ENCODE assay signal across 9 cellular contexts in the genomic region with DNA sequence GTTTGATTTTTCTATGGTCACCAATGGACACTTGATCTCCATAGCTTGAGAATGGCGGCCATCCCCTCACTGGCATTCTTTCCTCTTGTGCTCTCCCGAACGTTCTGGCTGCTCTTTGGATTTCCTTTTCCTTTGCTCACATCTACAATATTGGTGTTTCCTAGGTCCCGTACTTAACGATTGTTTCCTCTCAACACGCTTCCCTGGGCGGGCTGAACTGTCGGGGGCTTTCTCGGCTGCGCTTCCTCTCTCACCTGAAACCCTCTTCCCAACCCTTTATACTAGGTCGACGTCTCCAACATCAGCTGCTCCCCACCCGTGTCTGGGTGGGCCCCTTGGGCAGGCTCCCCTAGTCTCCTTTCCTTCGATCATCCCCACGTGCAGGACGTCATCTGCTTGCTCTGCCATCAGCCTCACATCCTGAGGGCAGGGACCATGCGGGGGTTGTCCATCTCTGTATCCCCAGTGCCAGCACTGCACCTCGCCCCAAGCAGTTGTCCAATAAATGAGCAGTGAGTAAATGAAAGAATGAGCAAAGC. TPM values are rescaled to one million over a fixed set of nuclear protein-coding genes. Genes with fewer than 3 reads are reported as not detected.
DNase-seq lines count a peak whose midpoint lies in the region; ATAC-seq and TF ChIP-seq lines count a peak whose summit lies in the region.
"Had no signal": no experiment of that assay in that cellular context is flagged by ENCODE, and none has a peak within 500 bp of the region (broad histone marks: within the 10 kb centered on the region; RNA-seq: fewer than 3 reads in every experiment).

No MANE protein-coding gene starts in this region.

- WGBS in hepatocyte (ENCODE audit: low lambda C conversion rate, missing lambda C conversion rate) = 77% methylated on average over 18 of the region's 18 CpGs

- peak overlapping the region; percentile 98 for H2AFZ ChIP-seq in hepatocyte

- peak overlapping the region; percentile 92 for H3K27ac Mint-ChIP-seq in activated CD4-positive, alpha-beta T cell treated with anti-CD3 and anti-CD28 coated beads, Interleukin-2, amount 10 ng/mL, durations not matched to agents 7 days and 5 days
- peak overlapping the region; percentile 85 to 89 for H3K27ac Mint-ChIP-seq in stimulated activated naive CD8-positive, alpha-beta T cell treated with anti-CD3 and anti-CD28 coated beads, Interleukin-15, amount 100 ng/mL, for 72 hours

- no peaks in the 10 kb centered on the region for H3K36me3 ChIP-seq in hepatocyte (replicated peaks; ENCODE audit: insufficient read depth, low read depth)

- H3K4me3 Mint-ChIP-seq in activated CD4-positive, alpha-beta T cell treated with anti-CD3 and anti-CD28 coated beads, Interleukin-2, amount 10 ng/mL, durations not matched to agents 7 days and 5 days = peak overlapping the region; percentile 82
- peak overlapping the region; percentile 89 to 90 for H3K4me3 Mint-ChIP-seq in stimulated activated naive CD8-positive, alpha-beta T cell treated with anti-CD3 and anti-CD28 coated beads, Interleukin-15, amount 100 ng/mL, for 72 hours

- no peak for TF ChIP-seq POLR2A in erythroblast (IDR thresholded peaks at IDR 0.05; ENCODE audit: low read length)

- ATAC-seq in stimulated activated naive CD8-positive, alpha-beta T cell treated with anti-CD3 and anti-CD28 coated beads, Interleukin-15, amount 100 ng/mL, for 72 hours = peak; percentile 62
- ATAC-seq in GM21390 (IDR thresholded peaks at IDR 0.05; ENCODE audit: unreplicated experiment) = no peak

- H3K27ac ChIP-seq in hepatocyte = peak overlapping the region; percentile 95

- peaks cover 9% of the 10 kb centered on the region for H3K27me3 Mint-ChIP-seq in activated CD4-positive, alpha-beta T cell treated with anti-CD3 and anti-CD28 coated beads, Interleukin-2, amount 10 ng/mL, durations not matched to agents 7 days and 5 days
- peaks cover 7% of the 10 kb centered on the region for H3K27me3 Mint-ChIP-seq in stimulated activated naive CD8-positive, alpha-beta T cell treated with anti-CD3 and anti-CD28 coated beads, Interleukin-15, amount 100 ng/mL, for 72 hours

- H3K4me3 ChIP-seq in WI38 (ENCODE audit: low read depth, low read length) (peak overlapping the region; percentile 96), hepatocyte (peak overlapping the region; percentile 86)

- POLR2A ChIA-PET in activated CD4-positive, alpha-beta T cell treated with anti-CD3 and anti-CD28 coated beads, Interleukin-2, amount 10 ng/mL, durations not matched to agents 7 days and 5 days (lab: Charles Lee) = no interaction called here

- TF ChIP-seq CTCF in WI38 (IDR thresholded peaks at IDR 0.05; ENCODE audit: low read depth, low read length) = no peak
- TF ChIP-seq CTCF in hepatocyte (IDR thresholded peaks at IDR 0.05; ENCODE audit: poor library complexity) = no peak

- DNase-seq in activated CD4-positive, alpha-beta T cell treated with anti-CD3 and anti-CD28 coated beads, Interleukin-2, amount 10 ng/mL, durations not matched to agents 7 days and 5 days = no peak
- DNase-seq in activated CD4-positive, alpha-beta T cell treated with anti-CD3 and anti-CD28 coated beads for 48 hours = no peak
- DNase-seq in hepatocyte (ENCODE audit: low spot score) (no peak), DMS79 treated with DMSO at 0.1 percent for 48 hours (lab: John Stamatoyannopoulos, UW) (no peak), erythroblast (lab: John Stamatoyannopoulos, UW) (no peak)
- no peak for DNase-seq in stimulated activated naive CD8-positive, alpha-beta T cell treated with anti-CD3 and anti-CD28 coated beads, Interleukin-15, amount 100 ng/mL, for 72 hours

- CTCF ChIA-PET in activated CD4-positive, alpha-beta T cell treated with anti-CD3 and anti-CD28 coated beads, Interleukin-2, amount 10 ng/mL, durations not matched to agents 7 days and 5 days (lab: Charles Lee) = interaction anchor here (0.6 to 1.4 kb wide), 3 partner anchors 21 to 332 kb away, joined by 3 to 4 read pairs (median 3); no protein-coding TSS in a partner anchor

- H3K4me2 ChIP-seq in hepatocyte = peak overlapping the region; percentile 88

- no peaks in the 10 kb centered on the region for H3K9me3 ChIP-seq in hepatocyte (ENCODE audit: low read depth)

- H3K79me2 ChIP-seq in hepatocyte = peaks cover 39% of the 10 kb centered on the region

- H4K20me1 ChIP-seq in hepatocyte (ENCODE audit: insufficient read depth, poor library complexity, severe bottlenecking) = no peaks in the 10 kb centered on the region

- H3K9me2 ChIP-seq in hepatocyte (replicated peaks; ENCODE audit: insufficient read depth) = no peaks in the 10 kb centered on the region

- peaks cover 35% of the 10 kb centered on the region for H3K4me1 Mint-ChIP-seq in activated CD4-positive, alpha-beta T cell treated with anti-CD3 and anti-CD28 coated beads, Interleukin-2, amount 10 ng/mL, durations not matched to agents 7 days and 5 days
- peaks cover 52% of the 10 kb centered on the region for H3K4me1 Mint-ChIP-seq in stimulated activated naive CD8-positive, alpha-beta T cell treated with anti-CD3 and anti-CD28 coated beads, Interleukin-15, amount 100 ng/mL, for 72 hours

- peaks cover 12% of the 10 kb centered on the region for H3K36me3 Mint-ChIP-seq in activated CD4-positive, alpha-beta T cell treated with anti-CD3 and anti-CD28 coated beads, Interleukin-2, amount 10 ng/mL, durations not matched to agents 7 days and 5 days (ENCODE audit: low read depth)

- H3K27me3 ChIP-seq in hepatocyte = no peaks in the 10 kb centered on the region

- peaks cover 5% of the 10 kb centered on the region for H3K4me1 ChIP-seq in hepatocyte (ENCODE audit: insufficient read depth)

- no peaks in the 10 kb centered on the region for H3K9me3 Mint-ChIP-seq in activated CD4-positive, alpha-beta T cell treated with anti-CD3 and anti-CD28 coated beads, Interleukin-2, amount 10 ng/mL, durations not matched to agents 7 days and 5 days
- no peaks in the 10 kb centered on the region for H3K9me3 Mint-ChIP-seq in stimulated activated naive CD8-positive, alpha-beta T cell treated with anti-CD3 and anti-CD28 coated beads, Interleukin-15, amount 100 ng/mL, for 72 hours

RNA-seq across cellular contexts. Expression of a gene that starts 0.6 kb away (rescaled TPM):
- total RNA-seq in activated CD4-positive, alpha-beta T cell treated with anti-CD3 and anti-CD28 coated beads, Interleukin-2, amount 10 ng/mL, durations not matched to agents 7 days and 5 days = 10 to 100 TPM; 40.2 to 43.4 TPM
- total RNA-seq in hepatocyte = 18.2 and 19.5 TPM in 2 replicates
- 20.0 and 28.3 TPM in 2 replicates for polyA plus RNA-seq in hepatocyte

RNA-seq across cellular contexts. Expression of a gene that starts 34.7 kb away (rescaled TPM):
- not detected for total RNA-seq in activated CD4-positive, alpha-beta T cell treated with anti-CD3 and anti-CD28 coated beads, Interleukin-2, amount 10 ng/mL, durations not matched to agents 7 days and 5 days
- not detected in 2 replicates for total RNA-seq in hepatocyte
- 1.8 TPM in 1 of 2 replicates, not detected in the other for polyA plus RNA-seq in hepatocyte
- total RNA-seq: Daoy had no signal
